Comparison of ENCODE assay signal across 8 cellular contexts in the genomic region with DNA sequence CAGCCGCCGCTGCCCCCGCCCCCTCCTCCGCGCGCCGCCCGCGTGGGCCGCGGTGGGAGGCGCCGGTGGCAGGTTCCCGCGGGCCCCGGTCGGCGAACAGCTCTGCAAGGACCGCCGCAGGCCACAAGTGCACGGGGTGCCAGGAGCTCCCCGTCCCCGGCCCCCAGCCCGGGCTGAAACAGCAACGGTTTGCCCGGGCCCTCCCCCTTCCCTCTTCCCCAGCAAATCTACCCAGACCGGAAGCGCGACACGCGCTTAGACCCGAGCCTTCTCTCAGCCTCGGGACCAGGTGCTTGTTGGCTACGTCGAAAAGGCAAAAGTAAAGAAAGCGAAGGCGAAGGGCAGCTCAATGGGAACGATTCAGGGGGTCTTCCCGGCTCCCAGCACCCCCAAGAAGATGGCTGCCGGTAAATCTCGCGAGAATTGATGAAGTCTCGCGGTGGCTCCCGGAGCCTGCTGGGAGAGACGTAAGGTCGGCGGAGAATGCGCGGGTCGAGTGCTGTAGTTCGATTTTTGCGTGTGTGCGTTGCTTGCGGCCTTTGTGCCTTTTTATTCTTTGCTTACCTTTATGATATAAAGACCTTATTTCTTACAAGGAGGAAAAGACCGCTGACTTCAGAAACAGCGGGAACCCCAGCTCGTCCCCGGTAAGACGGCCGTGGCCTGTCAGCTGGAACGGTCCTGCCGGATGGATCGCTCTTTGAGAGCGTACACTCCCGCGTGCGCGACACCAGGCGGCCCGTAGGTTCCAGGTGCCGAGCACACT. TPM values are rescaled to one million over a fixed set of nuclear protein-coding genes. Genes with fewer than 3 reads are reported as not detected.
DNase-seq lines count a peak whose midpoint lies in the region; ATAC-seq and TF ChIP-seq lines count a peak whose summit lies in the region.

A gene with protein sequence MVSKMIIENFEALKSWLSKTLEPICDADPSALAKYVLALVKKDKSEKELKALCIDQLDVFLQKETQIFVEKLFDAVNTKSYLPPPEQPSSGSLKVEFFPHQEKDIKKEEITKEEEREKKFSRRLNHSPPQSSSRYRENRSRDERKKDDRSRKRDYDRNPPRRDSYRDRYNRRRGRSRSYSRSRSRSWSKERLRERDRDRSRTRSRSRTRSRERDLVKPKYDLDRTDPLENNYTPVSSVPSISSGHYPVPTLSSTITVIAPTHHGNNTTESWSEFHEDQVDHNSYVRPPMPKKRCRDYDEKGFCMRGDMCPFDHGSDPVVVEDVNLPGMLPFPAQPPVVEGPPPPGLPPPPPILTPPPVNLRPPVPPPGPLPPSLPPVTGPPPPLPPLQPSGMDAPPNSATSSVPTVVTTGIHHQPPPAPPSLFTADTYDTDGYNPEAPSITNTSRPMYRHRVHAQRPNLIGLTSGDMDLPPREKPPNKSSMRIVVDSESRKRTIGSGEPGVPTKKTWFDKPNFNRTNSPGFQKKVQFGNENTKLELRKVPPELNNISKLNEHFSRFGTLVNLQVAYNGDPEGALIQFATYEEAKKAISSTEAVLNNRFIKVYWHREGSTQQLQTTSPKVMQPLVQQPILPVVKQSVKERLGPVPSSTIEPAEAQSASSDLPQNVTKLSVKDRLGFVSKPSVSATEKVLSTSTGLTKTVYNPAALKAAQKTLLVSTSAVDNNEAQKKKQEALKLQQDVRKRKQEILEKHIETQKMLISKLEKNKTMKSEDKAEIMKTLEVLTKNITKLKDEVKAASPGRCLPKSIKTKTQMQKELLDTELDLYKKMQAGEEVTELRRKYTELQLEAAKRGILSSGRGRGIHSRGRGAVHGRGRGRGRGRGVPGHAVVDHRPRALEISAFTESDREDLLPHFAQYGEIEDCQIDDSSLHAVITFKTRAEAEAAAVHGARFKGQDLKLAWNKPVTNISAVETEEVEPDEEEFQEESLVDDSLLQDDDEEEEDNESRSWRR (minus strand): TSS at position 425 of the 766 bp plus-strand sequence. CDS start 481 bp downstream, outside the sequence.

- peaks cover 22% of the 10 kb centered on the region for H3K36me3 Mint-ChIP-seq in activated T-helper 2 cell treated with anti-CD3 and anti-CD28 coated beads, Interferon-gamma antibody, Interleukin-2, Interleukin-4, amounts not matched to agents 10 μg/mL and 5 μg/mL and 100 μg/mL, durations not matched to agents 14 hours and 24 hours and 36 hours (ENCODE audit: low read depth)
- H3K36me3 Mint-ChIP-seq in nephron (ENCODE audit: low read depth) = peaks cover 8% of the 10 kb centered on the region
- peaks cover 26% of the 10 kb centered on the region for H3K36me3 Mint-ChIP-seq in stimulated activated naive CD8-positive, alpha-beta T cell treated with anti-CD3 and anti-CD28 coated beads, Interleukin-15, Interleukin-2, amounts not matched to agents 100 ng/mL and 50 ng/mL, for 24 hours (ENCODE audit: low read depth)

- H3K27ac Mint-ChIP-seq in activated T-helper 2 cell treated with anti-CD3 and anti-CD28 coated beads, Interferon-gamma antibody, Interleukin-2, Interleukin-4, amounts not matched to agents 10 μg/mL and 5 μg/mL and 100 μg/mL, durations not matched to agents 14 hours and 24 hours and 36 hours = peak within 1 kb of the TSS; percentile 97
- H3K27ac Mint-ChIP-seq in nephron = peak within 1 kb of the TSS in 1 of 3 experiments; percentile 100
- H3K27ac Mint-ChIP-seq in stimulated activated naive CD8-positive, alpha-beta T cell treated with anti-CD3 and anti-CD28 coated beads, Interleukin-15, Interleukin-2, amounts not matched to agents 100 ng/mL and 50 ng/mL, for 24 hours = peak within 1 kb of the TSS; percentile 97

- peak within 1 kb of the TSS; percentile 75 for H3K27ac ChIP-seq in RWPE2 (ENCODE audit: poor library complexity, severe bottlenecking)

- H3K27me3 ChIP-seq in RWPE2 (ENCODE audit: insufficient read depth, poor library complexity, severe bottlenecking) = no peaks in the 10 kb centered on the region

- DNase-seq in Daoy (ENCODE audit: low read depth) = peak; percentile 90
- peak; percentile 68 for DNase-seq in GOT3 (lab: John Stamatoyannopoulos, UW)
- peak; percentile 78 for DNase-seq in LNCaP clone FGC (ENCODE audit: low read depth)
- peak; percentile 83 for DNase-seq in RWPE2 (ENCODE audit: low spot score)
- DNase-seq in activated T-helper 2 cell treated with anti-CD3 and anti-CD28 coated beads, Interferon-gamma antibody, Interleukin-2, Interleukin-4, amounts not matched to agents 10 μg/mL and 5 μg/mL and 100 μg/mL, durations not matched to agents 14 hours and 24 hours and 36 hours (ENCODE audit: low spot score) = peak; percentile 92
- peak; percentile 97 for DNase-seq in fibroblast of pulmonary artery (ENCODE audit: low read depth)

- H3K4me1 Mint-ChIP-seq in activated T-helper 2 cell treated with anti-CD3 and anti-CD28 coated beads, Interferon-gamma antibody, Interleukin-2, Interleukin-4, amounts not matched to agents 10 μg/mL and 5 μg/mL and 100 μg/mL, durations not matched to agents 14 hours and 24 hours and 36 hours (ENCODE audit: low read depth) = peaks cover 42% of the 10 kb centered on the region
- H3K4me1 Mint-ChIP-seq in nephron = peaks cover 42% of the 10 kb centered on the region
- peaks cover 22% of the 10 kb centered on the region for H3K4me1 Mint-ChIP-seq in stimulated activated naive CD8-positive, alpha-beta T cell treated with anti-CD3 and anti-CD28 coated beads, Interleukin-15, Interleukin-2, amounts not matched to agents 100 ng/mL and 50 ng/mL, for 24 hours (ENCODE audit: low read depth)

- H3K36me3 ChIP-seq in RWPE2 (ENCODE audit: low read depth) = peaks cover 13% of the 10 kb centered on the region

- H3K4me3 ChIP-seq in LNCaP clone FGC (ENCODE audit: low read depth, low read length) (peak within 1 kb of the TSS; percentile 91), RWPE2 (ENCODE audit: severe bottlenecking) (peak within 1 kb of the TSS; percentile 59), fibroblast of pulmonary artery (replicated peaks; ENCODE audit: low read depth, low read length) (peak within 1 kb of the TSS; percentile 88)

- H3K27me3 Mint-ChIP-seq in activated T-helper 2 cell treated with anti-CD3 and anti-CD28 coated beads, Interferon-gamma antibody, Interleukin-2, Interleukin-4, amounts not matched to agents 10 μg/mL and 5 μg/mL and 100 μg/mL, durations not matched to agents 14 hours and 24 hours and 36 hours (ENCODE audit: low read depth) = no peaks in the 10 kb centered on the region
- no peaks in the 10 kb centered on the region for H3K27me3 Mint-ChIP-seq in nephron (ENCODE audit: low read depth)
- no peaks in the 10 kb centered on the region for H3K27me3 Mint-ChIP-seq in stimulated activated naive CD8-positive, alpha-beta T cell treated with anti-CD3 and anti-CD28 coated beads, Interleukin-15, Interleukin-2, amounts not matched to agents 100 ng/mL and 50 ng/mL, for 24 hours

- no peak for TF ChIP-seq CTCF in LNCaP clone FGC (IDR thresholded peaks at IDR 0.05; ENCODE audit: control insufficient read depth, extremely low read depth, insufficient read depth)
- no peak for TF ChIP-seq CTCF in RWPE2 (IDR thresholded peaks at IDR 0.05; ENCODE audit: poor library complexity, severe bottlenecking)
- no peak for TF ChIP-seq CTCF in fibroblast of pulmonary artery (IDR thresholded peaks at IDR 0.05; ENCODE audit: low read length, missing control alignments)
- TF ChIP-seq CTCF in nephron (IDR thresholded peaks at IDR 0.05; ENCODE audit: unreplicated experiment in 3 of 3) = peak in 1 of 3 experiments; percentile 17

- H3K4me3 Mint-ChIP-seq in activated T-helper 2 cell treated with anti-CD3 and anti-CD28 coated beads, Interferon-gamma antibody, Interleukin-2, Interleukin-4, amounts not matched to agents 10 μg/mL and 5 μg/mL and 100 μg/mL, durations not matched to agents 14 hours and 24 hours and 36 hours (ENCODE audit: low read depth) = peak within 1 kb of the TSS; percentile 89
- peak within 1 kb of the TSS; percentile 93 to 97 (median 97) for H3K4me3 Mint-ChIP-seq in nephron
- no peak within 1 kb of the TSS for H3K4me3 Mint-ChIP-seq in stimulated activated naive CD8-positive, alpha-beta T cell treated with anti-CD3 and anti-CD28 coated beads, Interleukin-15, Interleukin-2, amounts not matched to agents 100 ng/mL and 50 ng/mL, for 24 hours

- intact Hi-C loops in activated T-helper 2 cell treated with anti-CD3 and anti-CD28 coated beads, Interferon-gamma antibody, Interleukin-2, Interleukin-4, amounts not matched to agents 10 μg/mL and 5 μg/mL and 100 μg/mL, durations not matched to agents 14 hours and 24 hours and 36 hours (cut with micrococcal nuclease) = loop anchor here (1.0 to 10.0 kb wide), 7 partner anchors 13 to 1381 kb away; a partner anchor contains a TSS

- peak; percentile 81 for ATAC-seq in RWPE2 (ENCODE audit: low read depth)

- H3K4me1 ChIP-seq in RWPE2 (ENCODE audit: insufficient read depth, poor library complexity, severe bottlenecking) = peaks cover 24% of the 10 kb centered on the region

- no peaks in the 10 kb centered on the region for H3K9me3 Mint-ChIP-seq in activated T-helper 2 cell treated with anti-CD3 and anti-CD28 coated beads, Interferon-gamma antibody, Interleukin-2, Interleukin-4, amounts not matched to agents 10 μg/mL and 5 μg/mL and 100 μg/mL, durations not matched to agents 14 hours and 24 hours and 36 hours
- no peaks in the 10 kb centered on the region for H3K9me3 Mint-ChIP-seq in nephron
- H3K9me3 Mint-ChIP-seq in stimulated activated naive CD8-positive, alpha-beta T cell treated with anti-CD3 and anti-CD28 coated beads, Interleukin-15, Interleukin-2, amounts not matched to agents 100 ng/mL and 50 ng/mL, for 24 hours = no peaks in the 10 kb centered on the region

- no peaks in the 10 kb centered on the region for H3K9me3 ChIP-seq in RWPE2 (ENCODE audit: severe bottlenecking)

RNA-seq across cellular contexts. Expression of the gene that starts here (rescaled TPM):
- 11.4 and 16.1 TPM in 2 replicates for total RNA-seq in Daoy (2014; rRNA removed; shearing (Covaris generic))
- total RNA-seq in activated T-helper 2 cell treated with anti-CD3 and anti-CD28 coated beads, Interferon-gamma antibody, Interleukin-2, Interleukin-4, amounts not matched to agents 10 μg/mL and 5 μg/mL and 100 μg/mL, durations not matched to agents 14 hours and 24 hours and 36 hours = 93.7 and 94.2 TPM in 2 replicates

Comparison
In these comparisons a context has a peak if more than half of its experiments do, and no peak if none do; other contexts are left out.
1. Peak in every context shown above with its lines: DNase-seq, ATAC-seq, H3K4me3 ChIP-seq and H3K27ac ChIP-seq.